In genomic region chr6:5457983-5458683, GRCh38 we compare ENCODE assay signal across 12 cellular contexts.
DNase-seq lines count a peak whose midpoint lies in the region; ATAC-seq, FAIRE-seq and TF ChIP-seq lines count a peak whose summit lies in the region.
"Had no signal": no experiment of that assay in that cellular context is flagged by ENCODE, and none has a peak within 500 bp of the region (broad histone marks: within the 10 kb centered on the region; RNA-seq: fewer than 3 reads in every experiment).

No MANE protein-coding gene starts in this region.

- intact Hi-C loops in HepG2 (cut with micrococcal nuclease; ENCODE audit: unreplicated experiment), result no loop called here
- intact Hi-C loops in body of pancreas (cut with DNase I), result no loop called here
- intact Hi-C loops in right lobe of liver (cut with DNase I), result no loop called here
- intact Hi-C loops in naive thymus-derived CD4-positive, alpha-beta T cell (cut with micrococcal nuclease), result no loop called here

- no peak overlapping the region for H2BK5ac ChIP-seq in mesenchymal stem cell (ENCODE audit: low read depth, low read length, poor library complexity, severe bottlenecking)

- H3K4me3 ChIP-seq in liver (ENCODE audit: low read depth in 1 of 3, low read length in 3 of 3) (peak overlapping the region in 2 of 3 donors; percentile 29 to 30), HepG2 (replicated peaks in 1 of 3; ENCODE audit: insufficient read depth in 1 of 3, low read depth in 2 of 3, low read length in 3 of 3) (no peak overlapping the region), body of pancreas (no peak overlapping the region), right lobe of liver (peak overlapping the region; percentile 13 to 25 (median 14)), mesenchymal stem cell (ENCODE audit: insufficient read depth in 1 of 2, low read depth in 1 of 2, low read length in 2 of 2) (no peak overlapping the region)
- H3K4me3 ChIP-seq in naive thymus-derived CD4-positive, alpha-beta T cell (ENCODE audit: low read length), result no peak overlapping the region

- no peak overlapping the region for H2BK15ac ChIP-seq in mesenchymal stem cell (ENCODE audit: low read depth, poor library complexity, severe bottlenecking)

- no peak overlapping the region for H2AK5ac ChIP-seq in mesenchymal stem cell (ENCODE audit: low read length, severe bottlenecking)

- no peak overlapping the region for H3K18ac ChIP-seq in mesenchymal stem cell (ENCODE audit: low read depth in 1 of 2, low read length in 2 of 2)

- H3K9ac ChIP-seq in liver (ENCODE audit: low read depth in 1 of 2, low read length in 2 of 2) (peak overlapping the region in 1 of 2 donors; percentile 68), HepG2 (ENCODE audit: insufficient read depth, low read depth, low read length) (no peak overlapping the region), mesenchymal stem cell (ENCODE audit: low read length) (no peak overlapping the region)

- H3K27me3 ChIP-seq in liver (ENCODE audit: control insufficient read depth in 4 of 4, insufficient read depth in 4 of 4, low read length in 3 of 4) (no peaks in the 10 kb centered on the region), HepG2 (ENCODE audit: control insufficient read depth in 1 of 2, insufficient read depth in 2 of 2, low read length in 2 of 2) (no peaks in the 10 kb centered on the region), body of pancreas (no peaks in the 10 kb centered on the region), right lobe of liver (no peaks in the 10 kb centered on the region), mesenchymal stem cell (ENCODE audit: control insufficient read depth in 1 of 2, insufficient read depth in 1 of 2, low read length in 2 of 2) (no peaks in the 10 kb centered on the region)
- H3K27me3 ChIP-seq in naive thymus-derived CD4-positive, alpha-beta T cell (ENCODE audit: control insufficient read depth in 2 of 2, insufficient read depth in 2 of 2, low read length in 2 of 2), result no peaks in the 10 kb centered on the region

- H3K27me3 Mint-ChIP-seq in naive thymus-derived CD4-positive, alpha-beta T cell, result no peaks in the 10 kb centered on the region
- H3K27me3 Mint-ChIP-seq: activated CD4-positive, alpha-beta memory T cell treated with anti-CD3 and anti-CD28 coated beads for 36 hours; activated naive CD8-positive, alpha-beta T cell had no signal

- no peak overlapping the region for H3K14ac ChIP-seq in mesenchymal stem cell (ENCODE audit: low read length in 2 of 2)

- WGBS in liver, result 37% methylated on average over 9 of the region's 9 CpGs
- WGBS in HepG2 (ENCODE audit: low lambda C conversion rate), result 96% methylated on average over 9 of the region's 9 CpGs
- 42 to 55% methylated on average over 9 of the region's 9 CpGs for WGBS in body of pancreas, 2 donors
- WGBS in right lobe of liver (ENCODE audit: insufficient coverage, low coverage, low lambda C conversion rate, missing lambda C conversion rate), result 57% methylated on average over 6 of the region's 9 CpGs
- 97% methylated on average over 9 of the region's 9 CpGs for WGBS in mesenchymal stem cell

- TF ChIP-seq RAD21 in liver (IDR thresholded peaks at IDR 0.05), result peak; percentile 26 to 46
- no peak for TF ChIP-seq RAD21 in HepG2 (CRISPR knock-in tag; IDR thresholded peaks at IDR 0.05)

- no peaks in the 10 kb centered on the region for H4K20me1 ChIP-seq in HepG2 (ENCODE audit: insufficient read depth, low read length)

- H3K4me2 ChIP-seq in HepG2 (ENCODE audit: low read depth, low read length), result no peak overlapping the region
- no peak overlapping the region for H3K4me2 ChIP-seq in mesenchymal stem cell (ENCODE audit: low read length, poor library complexity, severe bottlenecking)

- H2BK12ac ChIP-seq in mesenchymal stem cell (ENCODE audit: low read length in 2 of 2), result no peak overlapping the region

- peaks cover 5 to 33% (median 25%) of the 10 kb centered on the region in 7 donors for H3K4me1 Mint-ChIP-seq in naive thymus-derived CD4-positive, alpha-beta T cell

- FAIRE-seq in HepG2 (lab: Jason Lieb, UNC), result no peak

- no peaks in the 10 kb centered on the region for H3K36me3 ChIP-seq in liver (ENCODE audit: control insufficient read depth in 4 of 4, insufficient read depth in 3 of 4, low read depth in 1 of 4, low read length in 3 of 4)
- H3K36me3 ChIP-seq in HepG2 (replicated peaks in 1 of 2; ENCODE audit: control insufficient read depth in 1 of 2, insufficient read depth in 2 of 2, low read length in 2 of 2), result 0 out of 5 replicates have a peak, but pooled peaks cover 0 to 1% of the 10 kb centered on the region in 2 experiments
- no peaks in the 10 kb centered on the region for H3K36me3 ChIP-seq in body of pancreas (replicated peaks in 1 of 2; ENCODE audit: insufficient read depth in 1 of 2, low read depth in 2 of 2)
- no peaks in the 10 kb centered on the region for H3K36me3 ChIP-seq in right lobe of liver
- no peaks in the 10 kb centered on the region for H3K36me3 ChIP-seq in mesenchymal stem cell (ENCODE audit: control insufficient read depth in 1 of 2, insufficient read depth in 2 of 2, low read depth in 1 of 2, low read length in 2 of 2)
- peaks cover 0 to 4% (median 0%) of the 10 kb centered on the region in 3 experiments for H3K36me3 ChIP-seq in naive thymus-derived CD4-positive, alpha-beta T cell (ENCODE audit: control insufficient read depth in 2 of 3, insufficient read depth in 3 of 3, low read length in 3 of 3)

- H3K4ac ChIP-seq in mesenchymal stem cell (ENCODE audit: low read depth in 1 of 2, low read length in 2 of 2), result no peak overlapping the region

- no peak overlapping the region for H3K23ac ChIP-seq in mesenchymal stem cell (ENCODE audit: low read length in 2 of 2)

- H3K4me3 Mint-ChIP-seq in naive thymus-derived CD4-positive, alpha-beta T cell, result no peak overlapping the region
- H3K4me3 Mint-ChIP-seq: activated CD4-positive, alpha-beta memory T cell treated with anti-CD3 and anti-CD28 coated beads for 36 hours; activated naive CD8-positive, alpha-beta T cell had no signal

- TF ChIP-seq CTCF in liver (IDR thresholded peaks at IDR 0.05; ENCODE audit: low read depth, low read length, missing input control), result no peak
- TF ChIP-seq CTCF in HepG2 (CRISPR knock-in tag; IDR thresholded peaks at IDR 0.05), result no peak
- no peak for TF ChIP-seq CTCF in body of pancreas (IDR thresholded peaks at IDR 0.05)
- no peak for TF ChIP-seq CTCF in right lobe of liver (IDR thresholded peaks at IDR 0.05)

- DNase-seq in HepG2 (ENCODE audit: low spot score) (no peak), body of pancreas (peak; percentile 93 to 96 (median 96)), right lobe of liver (peak; percentile 85 to 98 (median 93)), mesenchymal stem cell (no peak)
- no peak for DNase-seq in activated naive CD4-positive, alpha-beta T cell treated with anti-CD3 and anti-CD28 coated beads, Interleukin-2, amount 50 U/mL, for 72 hours (ENCODE audit: low spot score in 2 of 2)
- DNase-seq in naive thymus-derived CD4-positive, alpha-beta T cell, result no peak
- DNase-seq: activated CD4-positive, alpha-beta memory T cell treated with anti-CD3 and anti-CD28 coated beads for 36 hours; GDM1; NCI-H187 had no signal

- H2AFZ ChIP-seq in HepG2 (ENCODE audit: low read length) (no peak overlapping the region), mesenchymal stem cell (ENCODE audit: low read depth, low read length) (no peak overlapping the region)

- no peak overlapping the region for H2BK120ac ChIP-seq in mesenchymal stem cell (ENCODE audit: low read depth, low read length)

- in situ Hi-C loops in HepG2 (cut with HindIII; ENCODE audit: extremely low pct_ligation_motif_present, low pct_unique_long_range_greater_than_20kb), result no loop called here

- BruUV-seq in HepG2 (replicated peaks; lab: Mats Ljungman, UMichigan), result no TSS peak

- H3K9me3 Mint-ChIP-seq in activated naive CD4-positive, alpha-beta T cell treated with anti-CD3 and anti-CD28 coated beads, Interleukin-2, amount 50 U/mL, for 72 hours, result no peaks in the 10 kb centered on the region
- peaks cover 0 to 7% (median 0%) of the 10 kb centered on the region in 11 donors for H3K9me3 Mint-ChIP-seq in naive thymus-derived CD4-positive, alpha-beta T cell
- H3K9me3 Mint-ChIP-seq: activated CD4-positive, alpha-beta memory T cell treated with anti-CD3 and anti-CD28 coated beads for 36 hours had no signal

- no peak overlapping the region for H4K8ac ChIP-seq in mesenchymal stem cell (ENCODE audit: low read length)

- POLR2A ChIA-PET in HepG2 (lab: Yijun Ruan, JAX), result no interaction called here
- POLR2A ChIA-PET in naive thymus-derived CD4-positive, alpha-beta T cell (lab: Charles Lee), result no interaction called here

- H3K9me3 ChIP-seq in liver (ENCODE audit: control insufficient read depth in 4 of 4, low read length in 3 of 4), result no peaks in the 10 kb centered on the region
- no peaks in the 10 kb centered on the region for H3K9me3 ChIP-seq in HepG2 (ENCODE audit: low read length)
- H3K9me3 ChIP-seq in body of pancreas, result no peaks in the 10 kb centered on the region
- no peaks in the 10 kb centered on the region for H3K9me3 ChIP-seq in right lobe of liver
- no peaks in the 10 kb centered on the region for H3K9me3 ChIP-seq in mesenchymal stem cell (ENCODE audit: control insufficient read depth, low read length)
- H3K9me3 ChIP-seq in naive thymus-derived CD4-positive, alpha-beta T cell (ENCODE audit: control insufficient read depth in 2 of 3, low read length in 3 of 3), result no peaks in the 10 kb centered on the region

- no peak overlapping the region for H4K91ac ChIP-seq in mesenchymal stem cell (ENCODE audit: low read length)

- H3K27ac Mint-ChIP-seq in activated naive CD4-positive, alpha-beta T cell treated with anti-CD3 and anti-CD28 coated beads, Interleukin-2, amount 50 U/mL, for 72 hours, result no peak overlapping the region
- peak overlapping the region in 1 of 9 donors; percentile 8 for H3K27ac Mint-ChIP-seq in naive thymus-derived CD4-positive, alpha-beta T cell
- H3K27ac Mint-ChIP-seq: activated CD4-positive, alpha-beta memory T cell treated with anti-CD3 and anti-CD28 coated beads for 36 hours; activated naive CD8-positive, alpha-beta T cell had no signal

- no peaks in the 10 kb centered on the region for H3K36me3 Mint-ChIP-seq in activated naive CD4-positive, alpha-beta T cell treated with anti-CD3 and anti-CD28 coated beads, Interleukin-2, amount 50 U/mL, for 72 hours
- H3K36me3 Mint-ChIP-seq in naive thymus-derived CD4-positive, alpha-beta T cell, result peaks cover 2 to 44% (median 5%) of the 10 kb centered on the region in 5 donors

- ATAC-seq in HepG2 (no peak), body of pancreas (peak; percentile 97), right lobe of liver (peak; percentile 86 to 97 (median 94)), HG03159 (IDR thresholded peaks at IDR 0.05; ENCODE audit: unreplicated experiment) (no peak)
- ATAC-seq in activated naive CD4-positive, alpha-beta T cell treated with anti-CD3 and anti-CD28 coated beads, Interleukin-2, amount 50 U/mL, for 72 hours, result no peak
- no peak for ATAC-seq in naive thymus-derived CD4-positive, alpha-beta T cell

- H3K4me1 ChIP-seq in liver (ENCODE audit: control insufficient read depth in 4 of 4, insufficient read depth in 4 of 4, low read length in 3 of 4) (peaks cover 0 to 5% (median 3%) of the 10 kb centered on the region in 4 donors), HepG2 (ENCODE audit: insufficient read depth, low read length) (no peaks in the 10 kb centered on the region), body of pancreas (peaks cover 27% of the 10 kb centered on the region), right lobe of liver (no peaks in the 10 kb centered on the region), mesenchymal stem cell (ENCODE audit: control insufficient read depth, insufficient read depth, low read depth, low read length) (peaks cover 12% of the 10 kb centered on the region)
- peaks cover 0 to 6% of the 10 kb centered on the region in 2 donors for H3K4me1 ChIP-seq in naive thymus-derived CD4-positive, alpha-beta T cell (ENCODE audit: control insufficient read depth in 2 of 2, insufficient read depth in 2 of 2, low read length in 2 of 2)

- CTCF ChIA-PET in HepG2 (lab: Yijun Ruan, JAX; ENCODE audit: low intra/inter-chr PET ratio, low total read pairs), result no interaction called here
- CTCF ChIA-PET in naive thymus-derived CD4-positive, alpha-beta T cell (lab: Charles Lee), result no interaction called here

- peaks cover 8% of the 10 kb centered on the region for H3K79me1 ChIP-seq in mesenchymal stem cell (replicated peaks; ENCODE audit: low read length, poor library complexity, severe bottlenecking)

- H3K79me2 ChIP-seq in HepG2 (ENCODE audit: insufficient read depth, low read length), result no peaks in the 10 kb centered on the region

- H3K27ac ChIP-seq in liver (ENCODE audit: low read depth in 1 of 2, low read length in 2 of 2), result peak overlapping the region; percentile 19 to 71
- no peak overlapping the region for H3K27ac ChIP-seq in HepG2 (ENCODE audit: extremely low read length, insufficient read depth, low read length)
- H3K27ac ChIP-seq in body of pancreas, result peak overlapping the region; percentile 64 to 83 (median 74)
- H3K27ac ChIP-seq in right lobe of liver, result peak overlapping the region in 2 of 3 donors; percentile 35 to 57
- H3K27ac ChIP-seq in mesenchymal stem cell (ENCODE audit: low read length, poor library complexity, severe bottlenecking), result no peak overlapping the region
- no peak overlapping the region for H3K27ac ChIP-seq in naive thymus-derived CD4-positive, alpha-beta T cell (ENCODE audit: low read depth, low read length)

- TF ChIP-seq EP300 in HepG2 (IDR thresholded peaks at IDR 0.05; ENCODE audit: low read depth in 2 of 2, low read length in 2 of 2), result no peak
- no peak for TF ChIP-seq EP300 in HepG2 (CRISPR knock-in tag; IDR thresholded peaks at IDR 0.05; ENCODE audit: borderline replicate concordance)

- TF ChIP-seq POLR2A in HepG2 (IDR thresholded peaks at IDR 0.05; ENCODE audit: insufficient read depth in 1 of 2, low read depth in 2 of 2, low read length in 2 of 2) (no peak), body of pancreas (IDR thresholded peaks at IDR 0.05) (peak; percentile 38 to 66 (median 66)), right lobe of liver (IDR thresholded peaks at IDR 0.05) (peak; percentile 86)

Comparison
In these comparisons a context has a peak if more than half of its experiments do, and no peak if none do; other contexts are left out.
1. H3K27ac ChIP-seq: peak in liver (2 of 2), body of pancreas (4 of 4) and right lobe of liver (2 of 3); none in HepG2 (single experiment), mesenchymal stem cell (single experiment) and naive thymus-derived CD4-positive, alpha-beta T cell (single experiment).
2. H3K4me3 ChIP-seq: peak in liver (2 of 3) and right lobe of liver (3 of 3); none in HepG2 (0 of 3), body of pancreas (0 of 2), mesenchymal stem cell (0 of 2) and naive thymus-derived CD4-positive, alpha-beta T cell (single experiment).
3. ATAC-seq: peak in body of pancreas (single experiment) and right lobe of liver (4 of 4); none in HepG2 (single experiment), activated naive CD4-positive, alpha-beta T cell treated with anti-CD3 and anti-CD28 coated beads, Interleukin-2, amount 50 U/mL, for 72 hours (0 of 2), HG03159 (single experiment) and naive thymus-derived CD4-positive, alpha-beta T cell (single experiment).
4. DNase-seq: peak in body of pancreas (4 of 4) and right lobe of liver (3 of 3); none in HepG2 (single experiment), mesenchymal stem cell (single experiment), activated naive CD4-positive, alpha-beta T cell treated with anti-CD3 and anti-CD28 coated beads, Interleukin-2, amount 50 U/mL, for 72 hours (0 of 2) and naive thymus-derived CD4-positive, alpha-beta T cell (0 of 9).
5. POLR2A ChIP-seq: peak in body of pancreas (3 of 3) and right lobe of liver (single experiment); none in HepG2 (0 of 2).